In genomic region chr4:83542225-83542624, GRCh38 we compare ENCODE assay signal across 23 cellular contexts. TPM values are rescaled to one million over a fixed set of nuclear protein-coding genes. Genes with fewer than 3 reads are reported as not detected.
"Had no signal": no experiment of that assay in that cellular context is flagged by ENCODE, and none has a peak within 500 bp of the region (broad histone marks: within the 10 kb centered on the region; RNA-seq: fewer than 3 reads in every experiment).

No MANE protein-coding gene starts in this region.

- H3K27ac ChIP-seq: dorsolateral prefrontal cortex, hepatocyte, neutrophil, thoracic aorta had no signal

- H3K9me3 Mint-ChIP-seq: naive thymus-derived CD8-positive, alpha-beta T cell had no signal

- H3K36me3 Mint-ChIP-seq: naive thymus-derived CD8-positive, alpha-beta T cell had no signal

- H3K9me3 ChIP-seq: neutrophil, stomach, thoracic aorta had no signal

- H3K27me3 Mint-ChIP-seq: naive thymus-derived CD8-positive, alpha-beta T cell had no signal

- H3K36me3 ChIP-seq: stomach, thoracic aorta had no signal

- ATAC-seq: esophagus mucosa; left colon; naive thymus-derived CD8-positive, alpha-beta T cell; sciatic nerve had no signal

- H3K4me3 ChIP-seq: dorsolateral prefrontal cortex, hepatocyte, stomach, thoracic aorta had no signal

- DNase-seq: caudate nucleus; cortex of kidney; dorsolateral prefrontal cortex; effector CD8-positive, alpha-beta T cell; glutamatergic neuron; kidney; left colon; mammary epithelial cell; naive thymus-derived CD8-positive, alpha-beta T cell; small intestine; stimulated activated CD4-positive, alpha-beta T cell treated with anti-CD3 and anti-CD28 coated beads, Interleukin-12 subunit alpha, Interleukin-12 subunit beta, amount 100 ng/mL, for 4 hours; stimulated activated naive CD4-positive, alpha-beta T cell; stomach; substantia nigra; trophoblast cell had no signal

- H3K4me3 Mint-ChIP-seq: naive thymus-derived CD8-positive, alpha-beta T cell had no signal

- H3K27me3 ChIP-seq: dorsolateral prefrontal cortex, neutrophil, stomach had no signal

RNA-seq across cellular contexts. Expression of gene GPAT3, which starts 6.3 kb away (rescaled TPM):
- total RNA-seq: frontal cortex, osteocyte had no signal
- polyA plus RNA-seq: neural cell had no signal
